9 cellular contexts compared by ENCODE assay signal in genomic region chr16:49407873-49408565, GRCh38. TPM values are rescaled to one million over a fixed set of nuclear protein-coding genes. Genes with fewer than 3 reads are reported as not detected.
DNase-seq lines count a peak whose midpoint lies in the region; ATAC-seq, FAIRE-seq and TF ChIP-seq lines count a peak whose summit lies in the region.
"Had no signal": no experiment of that assay in that cellular context is flagged by ENCODE, and none has a peak within 500 bp of the region (broad histone marks: within the 10 kb centered on the region; RNA-seq: fewer than 3 reads in every experiment).

No MANE protein-coding gene starts in this region.

- peak; percentile 60 for DNase-seq in GM19239 (ENCODE audit: insufficient read length, low spot score)
- peak; percentile 94 for DNase-seq in NCI-H510A treated with DMSO at 0.1 percent for 48 hours (lab: John Stamatoyannopoulos, UW)
- DNase-seq in activated CD4-positive, alpha-beta T cell treated with anti-CD3 and anti-CD28 coated beads for 4 hours = peak; percentile 48 to 60
- peak; percentile 88 for DNase-seq in colonic mucosa
- peak; percentile 32 for DNase-seq in stimulated activated CD8-positive, alpha-beta memory T cell treated with anti-CD3 and anti-CD28 coated beads, Interleukin-12 subunit alpha, Interleukin-12 subunit beta, amount 100 ng/mL, for 1 hour (ENCODE audit: low read depth)

- intact Hi-C loops in colonic mucosa (cut with DNase I) = loop anchor here (5.0 kb wide), 2 partner anchors 184 to 514 kb away; no protein-coding TSS in a partner anchor

- 28% methylated on average over 17 of the region's 17 CpGs for WGBS in liver

- H3K9ac ChIP-seq in BLaER1 treated with 17β-estradiol and CSF1 and Interleukin-3, amounts not matched to agents 10 nM and 100 nM = peak overlapping the region in 1 of 11 experiments; percentile 1; a peak in 1 of 22 replicates
- H3K9ac ChIP-seq in colonic mucosa (ENCODE audit: low read depth in 2 of 2, low read length in 2 of 2) (no peak overlapping the region), liver (ENCODE audit: low read depth in 1 of 2, low read length in 2 of 2) (no peak overlapping the region)

- H3K4me3 ChIP-seq in BLaER1 treated with 17β-estradiol and CSF1 and Interleukin-3, amounts not matched to agents 10 nM and 100 nM = no peak overlapping the region
- H3K4me3 ChIP-seq in colonic mucosa = no peak overlapping the region
- no peak overlapping the region for H3K4me3 ChIP-seq in liver (ENCODE audit: low read depth in 1 of 3, low read length in 3 of 3)

- H3K9me3 ChIP-seq in BLaER1 treated with 17β-estradiol and CSF1 and Interleukin-3, amounts not matched to agents 10 nM and 100 nM (replicated peaks in 1 of 11) = peaks cover 0 to 16% (median 8%) of the 10 kb centered on the region in 11 experiments; a peak in 16 of 22 replicates
- no peaks in the 10 kb centered on the region for H3K9me3 ChIP-seq in colonic mucosa
- peaks cover 0 to 5% (median 0%) of the 10 kb centered on the region in 4 donors for H3K9me3 ChIP-seq in liver (ENCODE audit: control insufficient read depth in 4 of 4, low read length in 3 of 4)

- H3K4me2 ChIP-seq in BLaER1 treated with 17β-estradiol and CSF1 and Interleukin-3, amounts not matched to agents 10 nM and 100 nM = peak overlapping the region; percentile 25 to 56 (median 40); a peak in 21 of 22 replicates

- TF ChIP-seq CTCF in colonic mucosa (IDR thresholded peaks at IDR 0.05) (peak; percentile 78), liver (IDR thresholded peaks at IDR 0.05; ENCODE audit: low read depth, low read length, missing input control) (peak; percentile 97)

- peak; percentile 98 to 100 for TF ChIP-seq RAD21 in liver (IDR thresholded peaks at IDR 0.05)

- ATAC-seq in HG03280 (IDR thresholded peaks at IDR 0.05; ENCODE audit: unreplicated experiment) = peak; percentile 86

- H4K20me1 ChIP-seq in BLaER1 treated with 17β-estradiol and CSF1 and Interleukin-3, amounts not matched to agents 10 nM and 100 nM = no peaks in the 10 kb centered on the region

- no peak overlapping the region for H3K27ac ChIP-seq in BLaER1 treated with 17β-estradiol and CSF1 and Interleukin-3, amounts not matched to agents 10 nM and 100 nM
- H3K27ac ChIP-seq in colonic mucosa = no peak overlapping the region
- H3K27ac ChIP-seq in liver (ENCODE audit: low read depth in 1 of 2, low read length in 2 of 2) = no peak overlapping the region

- H3K27me3 ChIP-seq in BLaER1 treated with 17β-estradiol and CSF1 and Interleukin-3, amounts not matched to agents 10 nM and 100 nM = no peaks in the 10 kb centered on the region
- H3K27me3 ChIP-seq in colonic mucosa (no peaks in the 10 kb centered on the region), liver (ENCODE audit: control insufficient read depth in 4 of 4, insufficient read depth in 4 of 4, low read length in 3 of 4) (peaks cover 0 to 3% (median 0%) of the 10 kb centered on the region in 4 donors)

- FAIRE-seq in GM19239 (lab: Jason Lieb, UNC) = no peak

- peaks cover 0 to 32% (median 27%) of the 10 kb centered on the region in 10 experiments; a peak in 17 of 20 replicates for H3K4me1 ChIP-seq in BLaER1 treated with 17β-estradiol and CSF1 and Interleukin-3, amounts not matched to agents 10 nM and 100 nM
- H3K4me1 ChIP-seq in colonic mucosa (no peaks in the 10 kb centered on the region), liver (ENCODE audit: control insufficient read depth in 4 of 4, insufficient read depth in 4 of 4, low read length in 3 of 4) (no peaks in the 10 kb centered on the region)

- H3K36me3 ChIP-seq in BLaER1 treated with 17β-estradiol and CSF1 and Interleukin-3, amounts not matched to agents 10 nM and 100 nM = no peaks in the 10 kb centered on the region
- no peaks in the 10 kb centered on the region for H3K36me3 ChIP-seq in colonic mucosa
- H3K36me3 ChIP-seq in liver (ENCODE audit: control insufficient read depth in 4 of 4, insufficient read depth in 3 of 4, low read depth in 1 of 4, low read length in 3 of 4) = no peaks in the 10 kb centered on the region

TF ChIP-seq in liver, 16 proteins besides CTCF, POLR2A, EP300 and RAD21:
- TF ChIP-seq HNF4A (conservative IDR thresholded peaks at IDR 0.05) (no peak), YY1 (IDR thresholded peaks at IDR 0.05) (no peak), MAX (IDR thresholded peaks at IDR 0.05) (no peak), FOXA1 (IDR thresholded peaks at IDR 0.05) (no peak), ATF3 (IDR thresholded peaks at IDR 0.05) (no peak), REST (IDR thresholded peaks at IDR 0.05) (no peak), GABPA (IDR thresholded peaks at IDR 0.05 in 1 of 2, conservative IDR thresholded peaks at IDR 0.05 in 1 of 2) (no peak), RXRA (IDR thresholded peaks at IDR 0.05) (no peak), ZBTB33 (IDR thresholded peaks at IDR 0.05) (no peak), JUND (IDR thresholded peaks at IDR 0.05) (no peak), NR2F2 (IDR thresholded peaks at IDR 0.05) (no peak), TAF1 (conservative IDR thresholded peaks at IDR 0.05) (no peak), SP1 (IDR thresholded peaks at IDR 0.05) (no peak), FOXA2 (IDR thresholded peaks at IDR 0.05) (no peak), HNF4G (IDR thresholded peaks at IDR 0.05) (no peak), EGR1 (IDR thresholded peaks at IDR 0.05; ENCODE audit: low read depth in 2 of 2) (no peak)

RNA-seq across cellular contexts. Expression of gene C16orf78, which starts 34.4 kb away (rescaled TPM):
- total RNA-seq in colonic mucosa = not detected
- not detected for total RNA-seq in liver
- polyA plus RNA-seq in liver = not detected
- total RNA-seq: T-helper 1 cell treated with Interleukin-12 subunit alpha and Interleukin-12 subunit beta and Interleukin-4 antibody, amounts not matched to agents 30 ng/mL and 1 ng/mL, for 36 hours had no signal

Comparison
In these comparisons a context has a peak if more than half of its experiments do, and no peak if none do; other contexts are left out.
1. DNase-seq: peak in every context shown above with its lines; median percentile 94 in NCI-H510A treated with DMSO at 0.1 percent for 48 hours; 88 in colonic mucosa; 60 in GM19239; 54 in activated CD4-positive, alpha-beta T cell treated with anti-CD3 and anti-CD28 coated beads for 4 hours; 32 in stimulated activated CD8-positive, alpha-beta memory T cell treated with anti-CD3 and anti-CD28 coated beads, Interleukin-12 subunit alpha, Interleukin-12 subunit beta, amount 100 ng/mL, for 1 hour.